In the genomic region with DNA sequence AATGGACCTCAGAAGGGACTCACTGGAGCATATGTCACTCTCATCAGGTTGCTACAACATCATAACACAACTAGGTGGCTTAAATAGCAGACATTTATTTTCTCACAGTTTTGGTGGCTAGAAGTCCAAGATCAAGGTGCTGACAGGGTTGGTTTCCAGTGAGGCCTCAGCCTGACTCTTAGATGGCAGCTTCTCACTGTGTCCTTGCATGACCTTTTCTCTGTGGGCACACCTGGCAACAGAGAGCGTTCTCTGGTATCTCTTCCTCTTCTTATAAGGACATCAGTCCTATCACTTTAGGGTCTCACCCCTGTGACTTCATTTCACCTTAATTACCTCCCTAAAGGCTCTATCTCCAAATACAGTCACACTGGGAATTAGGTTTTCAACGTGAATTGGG, we compare ENCODE assay signal across 20 cellular contexts.
A peak's percentile ranks its signal among the peaks of the same experiment; 100 is the strongest.
DNase-seq lines count a peak whose midpoint lies in the region; ATAC-seq and TF ChIP-seq lines count a peak whose summit lies in the region.
"Had no signal": no experiment of that assay in that cellular context is flagged by ENCODE, and none has a peak within 500 bp of the region (broad histone marks: within the 10 kb centered on the region; RNA-seq: fewer than 3 reads in every experiment).

No MANE protein-coding gene starts in this region.

- no peaks in the 10 kb centered on the region for H3K27me3 ChIP-seq in left ventricle myocardium inferior (ENCODE audit: low read depth)
- H3K27me3 ChIP-seq in KMS-11 (ENCODE audit: insufficient read depth, low read depth), result no peaks in the 10 kb centered on the region
- H3K27me3 ChIP-seq in hepatocyte, result no peaks in the 10 kb centered on the region
- no peaks in the 10 kb centered on the region for H3K27me3 ChIP-seq in dorsolateral prefrontal cortex

- H3K27ac ChIP-seq in left ventricle myocardium inferior (replicated peaks), result peak overlapping the region; percentile 68
- H3K27ac ChIP-seq in KMS-11, result peak overlapping the region; percentile 97
- peak overlapping the region; percentile 76 for H3K27ac ChIP-seq in hepatocyte
- no peak overlapping the region for H3K27ac ChIP-seq in dorsolateral prefrontal cortex
- H3K27ac ChIP-seq: A549 had no signal

- H3K9me3 ChIP-seq in left ventricle myocardium inferior (replicated peaks) (no peaks in the 10 kb centered on the region), hepatocyte (ENCODE audit: low read depth) (no peaks in the 10 kb centered on the region)
- H3K9me3 ChIP-seq: A549, SK-N-SH had no signal

- ATAC-seq in Right ventricle myocardium superior (ENCODE audit: poor library complexity) (no peak), left lobe of liver (no peak)
- ATAC-seq: A549, HCT116, PC-3 had no signal

- no peak for TF ChIP-seq CTCF in left ventricle myocardium inferior (IDR thresholded peaks at IDR 0.05; ENCODE audit: borderline replicate concordance)
- TF ChIP-seq CTCF in KMS-11 (conservative IDR thresholded peaks at IDR 0.05; ENCODE audit: low read depth, low read length), result no peak
- no peak for TF ChIP-seq CTCF in hepatocyte (IDR thresholded peaks at IDR 0.05; ENCODE audit: poor library complexity)
- TF ChIP-seq CTCF in dorsolateral prefrontal cortex (IDR thresholded peaks at IDR 0.05 in 54 of 56, conservative IDR thresholded peaks at IDR 0.05 in 2 of 56; ENCODE audit: low read depth in 1 of 56, partially characterized antibody in 56 of 56), result no peak

- H3K4me3 ChIP-seq in left ventricle myocardium inferior, result no peak overlapping the region
- no peak overlapping the region for H3K4me3 ChIP-seq in KMS-11 (IDR thresholded peaks at IDR 0.05; ENCODE audit: insufficient read depth, low read depth, low read length)
- no peak overlapping the region for H3K4me3 ChIP-seq in hepatocyte
- H3K4me3 ChIP-seq in dorsolateral prefrontal cortex, result no peak overlapping the region
- H3K4me3 ChIP-seq: A549 had no signal

- DNase-seq in left ventricle myocardium inferior, result no peak
- DNase-seq in Right ventricle myocardium superior, result no peak
- no peak for DNase-seq in hepatocyte (ENCODE audit: low spot score)
- no peak for DNase-seq in kidney tubule cell (ENCODE audit: low spot score)
- DNase-seq in dorsolateral prefrontal cortex, result no peak
- DNase-seq in left lobe of liver (ENCODE audit: low spot score), result no peak
- DNase-seq: Karpas-422, MV-4-11, NCI-H1105 treated with DMSO at 0.1 percent for 48 hours, NCI-H2029 treated with DMSO at 0.1 percent for 48 hours, NCI-H2171, NCI-H345, NCI-H524, NCI-H774, PC-3, SIG-M5, SK-N-SH had no signal

- H4K20me1 ChIP-seq in KMS-11 (ENCODE audit: insufficient read depth), result no peaks in the 10 kb centered on the region
- no peaks in the 10 kb centered on the region for H4K20me1 ChIP-seq in hepatocyte (ENCODE audit: insufficient read depth, poor library complexity, severe bottlenecking)

- peaks cover 18% of the 10 kb centered on the region for H3K4me1 ChIP-seq in left ventricle myocardium inferior
- peaks cover 47% of the 10 kb centered on the region for H3K4me1 ChIP-seq in KMS-11 (ENCODE audit: low read depth, poor library complexity, severe bottlenecking)
- H3K4me1 ChIP-seq in hepatocyte (ENCODE audit: insufficient read depth), result peaks cover 12% of the 10 kb centered on the region
- H3K4me1 ChIP-seq: A549 had no signal

- intact Hi-C loops in left ventricle myocardium inferior (cut with micrococcal nuclease) (no loop called here), Right ventricle myocardium superior (cut with DNase I) (no loop called here), dorsolateral prefrontal cortex (cut with DNase I) (no loop called here)

- H3K79me2 ChIP-seq in KMS-11 (ENCODE audit: insufficient read depth, low read depth), result no peaks in the 10 kb centered on the region
- H3K79me2 ChIP-seq in hepatocyte, result no peaks in the 10 kb centered on the region

- H2AFZ ChIP-seq in KMS-11 (ENCODE audit: low read depth) (no peak overlapping the region), hepatocyte (no peak overlapping the region)

- no peaks in the 10 kb centered on the region for H3K9me2 ChIP-seq in hepatocyte (replicated peaks; ENCODE audit: insufficient read depth)
- H3K9me2 ChIP-seq: SK-N-SH had no signal

- H3K9ac ChIP-seq in KMS-11, result peak overlapping the region; percentile 66
- H3K9ac ChIP-seq: SK-N-SH had no signal

- H3K4me2 ChIP-seq in KMS-11 (peak overlapping the region; percentile 90), hepatocyte (no peak overlapping the region)
- H3K4me2 ChIP-seq: A549, SK-N-SH had no signal

- 97% methylated on average over 2 of the region's 2 CpGs for WGBS in hepatocyte (ENCODE audit: low lambda C conversion rate, missing lambda C conversion rate)

- H3K36me3 ChIP-seq in left ventricle myocardium inferior, result no peaks in the 10 kb centered on the region
- H3K36me3 ChIP-seq in KMS-11 (ENCODE audit: insufficient read depth), result no peaks in the 10 kb centered on the region
- no peaks in the 10 kb centered on the region for H3K36me3 ChIP-seq in hepatocyte (replicated peaks; ENCODE audit: insufficient read depth, low read depth)

Comparison
In these comparisons a context has a peak if more than half of its experiments do, and no peak if none do; other contexts are left out.
1. H3K27ac ChIP-seq: peak in left ventricle myocardium inferior (single experiment), KMS-11 (single experiment) and hepatocyte (single experiment); none in dorsolateral prefrontal cortex (0 of 59).